Comparison of ENCODE assay signal across 21 cellular contexts in genomic region chrX:141467442-141467841, GRCh38.
DNase-seq lines count a peak whose midpoint lies in the region; ATAC-seq, FAIRE-seq and TF ChIP-seq lines count a peak whose summit lies in the region.
"Had no signal": no experiment of that assay in that cellular context is flagged by ENCODE, and none has a peak within 500 bp of the region (broad histone marks: within the 10 kb centered on the region; RNA-seq: fewer than 3 reads in every experiment).

No MANE protein-coding gene starts in this region.

- H3K4me1 ChIP-seq in GM23248 (ENCODE audit: insufficient read depth): no peaks in the 10 kb centered on the region
- no peaks in the 10 kb centered on the region for H3K4me1 ChIP-seq in CD4-positive, alpha-beta memory T cell (ENCODE audit: insufficient read depth, low read length)
- H3K4me1 ChIP-seq: colonic mucosa, transverse colon had no signal

- H2AFZ ChIP-seq in GM23248: no peak overlapping the region

- no peak overlapping the region for H3K4me2 ChIP-seq in GM23248 (ENCODE audit: unreplicated experiment)

- no peak overlapping the region for H3K27ac Mint-ChIP-seq in activated T-cell treated with anti-CD3 and anti-CD28 coated beads, Interleukin-2, amount 50 U/mL, for 72 hours
- no peak overlapping the region for H3K27ac Mint-ChIP-seq in CD4-positive, alpha-beta memory T cell
- H3K27ac Mint-ChIP-seq: activated naive CD8-positive, alpha-beta T cell treated with anti-CD3 and anti-CD28 coated beads, Interleukin-2, amount 50 U/mL, for 24 hours; activated T-cell treated with anti-CD3 and anti-CD28 coated beads, Interleukin-2, amount 50 U/mL, for 24 hours; natural killer cell treated with Interleukin-12 subunit alpha and Interleukin-12 subunit beta and Interleukin-15 and Interleukin-18, amount 100 ng/mL, for 72 hours; T-cell had no signal

- in situ Hi-C loops in GM23248 (cut with MboI) (loop anchor here (25.0 kb wide), 1 partner anchor 270 kb away; no protein-coding TSS in a partner anchor), astrocyte of the spinal cord (cut with HindIII; ENCODE audit: low sequenced_read_pairs) (no loop called here)

- intact Hi-C loops in CD4-positive, alpha-beta memory T cell (cut with micrococcal nuclease): no loop called here

- ATAC-seq in GM18870 (IDR thresholded peaks at IDR 0.05; ENCODE audit: unreplicated experiment): no peak
- no peak for ATAC-seq in activated T-cell treated with anti-CD3 and anti-CD28 coated beads, Interleukin-2, amount 50 U/mL, for 72 hours (replicated peaks in 1 of 2)
- ATAC-seq: activated naive CD8-positive, alpha-beta T cell treated with anti-CD3 and anti-CD28 coated beads, Interleukin-2, amount 50 U/mL, for 24 hours; esophagus mucosa; natural killer cell treated with Interleukin-12 subunit alpha and Interleukin-12 subunit beta and Interleukin-15 and Interleukin-18, amount 100 ng/mL, for 72 hours; right cardiac atrium; T-cell had no signal

- H3K79me2 ChIP-seq in GM23248 (ENCODE audit: insufficient read depth): no peaks in the 10 kb centered on the region

- H3K27me3 Mint-ChIP-seq in activated T-cell treated with anti-CD3 and anti-CD28 coated beads, Interleukin-2, amount 50 U/mL, for 72 hours (ENCODE audit: low read depth): peaks cover 10% of the 10 kb centered on the region
- no peaks in the 10 kb centered on the region for H3K27me3 Mint-ChIP-seq in CD4-positive, alpha-beta memory T cell
- H3K27me3 Mint-ChIP-seq: activated naive CD8-positive, alpha-beta T cell treated with anti-CD3 and anti-CD28 coated beads, Interleukin-2, amount 50 U/mL, for 24 hours; natural killer cell treated with Interleukin-12 subunit alpha and Interleukin-12 subunit beta and Interleukin-15 and Interleukin-18, amount 100 ng/mL, for 72 hours; T-cell had no signal

- FAIRE-seq in D721Med (lab: Jason Lieb, UNC): no peak
- FAIRE-seq: GM12892 had no signal

- 17 to 37% methylated on average over 4 of the region's 4 CpGs for WGBS in GM23248 (ENCODE audit: low coverage in 1 of 2, low lambda C conversion rate in 2 of 2, missing lambda C conversion rate in 2 of 2), 2 experiments

- H3K27me3 ChIP-seq in GM23248 (replicated peaks; ENCODE audit: insufficient read depth): no peaks in the 10 kb centered on the region
- H3K27me3 ChIP-seq in CD4-positive, alpha-beta memory T cell (ENCODE audit: insufficient read depth, low read length): no peaks in the 10 kb centered on the region
- H3K27me3 ChIP-seq: colonic mucosa, transverse colon had no signal

- DNase-seq in GM23248 (peak; percentile 2), astrocyte of the spinal cord (ENCODE audit: low read depth, low spot score) (no peak), left kidney (ENCODE audit: low read depth, low spot score) (peak; percentile 1), D721Med (ENCODE audit: insufficient read length, low spot score) (no peak)
- no peak for DNase-seq in activated T-cell treated with anti-CD3 and anti-CD28 coated beads, Interleukin-2, amount 50 U/mL, for 72 hours
- DNase-seq in CD4-positive, alpha-beta memory T cell: no peak
- DNase-seq: activated naive CD8-positive, alpha-beta T cell treated with anti-CD3 and anti-CD28 coated beads, Interleukin-2, amount 50 U/mL, for 24 hours; activated T-cell treated with anti-CD3 and anti-CD28 coated beads, Interleukin-2, amount 50 U/mL, for 24 hours; C1 segment of cervical spinal cord; colonic mucosa; MV-4-11; NCI-H2227 treated with DMSO at 0.1 percent for 48 hours; right cardiac atrium; stimulated activated CD4-positive, alpha-beta T cell treated with anti-CD3 and anti-CD28 coated beads, Interleukin-2, amount 100 ng/mL, for 24 hours; T-cell; transverse colon had no signal

- POLR2A ChIA-PET in CD4-positive, alpha-beta memory T cell (lab: Charles Lee; ENCODE audit: partially characterized antibody): no interaction called here

- no peak overlapping the region for H3K9ac ChIP-seq in GM23248

- H3K9me2 ChIP-seq in GM23248 (ENCODE audit: insufficient read depth): no peaks in the 10 kb centered on the region

- no peak overlapping the region for H3K4me3 ChIP-seq in GM23248
- no peak overlapping the region for H3K4me3 ChIP-seq in astrocyte of the spinal cord (ENCODE audit: low read depth, low read length)
- no peak overlapping the region for H3K4me3 ChIP-seq in CD4-positive, alpha-beta memory T cell (ENCODE audit: low read length in 2 of 2)
- H3K4me3 ChIP-seq: colonic mucosa, transverse colon had no signal

- no peak overlapping the region for H3K4me3 Mint-ChIP-seq in activated T-cell treated with anti-CD3 and anti-CD28 coated beads, Interleukin-2, amount 50 U/mL, for 72 hours
- H3K4me3 Mint-ChIP-seq in CD4-positive, alpha-beta memory T cell: no peak overlapping the region
- H3K4me3 Mint-ChIP-seq: activated naive CD8-positive, alpha-beta T cell treated with anti-CD3 and anti-CD28 coated beads, Interleukin-2, amount 50 U/mL, for 24 hours; activated T-cell treated with anti-CD3 and anti-CD28 coated beads, Interleukin-2, amount 50 U/mL, for 24 hours; natural killer cell treated with Interleukin-12 subunit alpha and Interleukin-12 subunit beta and Interleukin-15 and Interleukin-18, amount 100 ng/mL, for 72 hours; T-cell had no signal

- H3K9me3 ChIP-seq in GM23248 (ENCODE audit: low read depth): no peaks in the 10 kb centered on the region
- H3K9me3 ChIP-seq in CD4-positive, alpha-beta memory T cell (ENCODE audit: control insufficient read depth in 1 of 2, low read length in 2 of 2): no peaks in the 10 kb centered on the region
- H3K9me3 ChIP-seq: colonic mucosa, transverse colon had no signal

- TF ChIP-seq CTCF in LNCAP (IDR thresholded peaks at IDR 0.05) (0 out of 2 replicates have a peak, but pooled peaks have one; percentile 8), astrocyte of the spinal cord (IDR thresholded peaks at IDR 0.05; ENCODE audit: low read depth, low read length) (peak; percentile 3), D721Med (IDR thresholded peaks at IDR 0.05; ENCODE audit: insufficient read depth, missing control alignments) (no peak)

- CTCF ChIA-PET in CD4-positive, alpha-beta memory T cell (lab: Charles Lee; ENCODE audit: partially characterized antibody): no interaction called here

- H3K4me1 Mint-ChIP-seq in activated T-cell treated with anti-CD3 and anti-CD28 coated beads, Interleukin-2, amount 50 U/mL, for 72 hours (ENCODE audit: low read depth): no peaks in the 10 kb centered on the region
- no peaks in the 10 kb centered on the region for H3K4me1 Mint-ChIP-seq in CD4-positive, alpha-beta memory T cell
- H3K4me1 Mint-ChIP-seq: activated naive CD8-positive, alpha-beta T cell treated with anti-CD3 and anti-CD28 coated beads, Interleukin-2, amount 50 U/mL, for 24 hours; T-cell had no signal

- no peaks in the 10 kb centered on the region for H3K36me3 Mint-ChIP-seq in activated T-cell treated with anti-CD3 and anti-CD28 coated beads, Interleukin-2, amount 50 U/mL, for 72 hours (ENCODE audit: insufficient read depth in 2 of 2)
- no peaks in the 10 kb centered on the region for H3K36me3 Mint-ChIP-seq in CD4-positive, alpha-beta memory T cell
- H3K36me3 Mint-ChIP-seq: T-cell had no signal

- 0 out of 2 replicates have a peak, but pooled peaks cover 5% of the 10 kb centered on the region for H3F3A ChIP-seq in GM23248 (ENCODE audit: insufficient read depth)

- H3K36me3 ChIP-seq in GM23248 (ENCODE audit: low read depth): no peaks in the 10 kb centered on the region
- H3K36me3 ChIP-seq in CD4-positive, alpha-beta memory T cell (ENCODE audit: insufficient read depth, low read length): no peaks in the 10 kb centered on the region
- H3K36me3 ChIP-seq: colonic mucosa, transverse colon had no signal

- H3K27ac ChIP-seq in GM23248: no peak overlapping the region
- no peak overlapping the region for H3K27ac ChIP-seq in CD4-positive, alpha-beta memory T cell (ENCODE audit: low read depth, low read length)
- H3K27ac ChIP-seq: colonic mucosa, transverse colon had no signal

- H4K20me1 ChIP-seq in GM23248 (ENCODE audit: insufficient read depth): no peaks in the 10 kb centered on the region

- peaks cover 3 to 4% of the 10 kb centered on the region in 2 donors for H3K9me3 Mint-ChIP-seq in activated T-cell treated with anti-CD3 and anti-CD28 coated beads, Interleukin-2, amount 50 U/mL, for 72 hours
- peaks cover 0 to 5% (median 4%) of the 10 kb centered on the region in 8 donors for H3K9me3 Mint-ChIP-seq in CD4-positive, alpha-beta memory T cell
- H3K9me3 Mint-ChIP-seq: natural killer cell treated with Interleukin-12 subunit alpha and Interleukin-12 subunit beta and Interleukin-15 and Interleukin-18, amount 100 ng/mL, for 72 hours had no signal

Comparison
In these comparisons a context has a peak if more than half of its experiments do, and no peak if none do; other contexts are left out.
1. DNase-seq: peak in GM23248 (single experiment) and left kidney (single experiment); none in astrocyte of the spinal cord (single experiment), D721Med (single experiment), activated T-cell treated with anti-CD3 and anti-CD28 coated beads, Interleukin-2, amount 50 U/mL, for 72 hours (0 of 2) and CD4-positive, alpha-beta memory T cell (0 of 5).